ENCODE assay signal across 11 cellular contexts in genomic region chr14:105018414-105018813, GRCh38. TPM values are rescaled to one million over a fixed set of nuclear protein-coding genes. Genes with fewer than 3 reads are reported as not detected.
DNase-seq lines count a peak whose midpoint lies in the region; ATAC-seq, FAIRE-seq and TF ChIP-seq lines count a peak whose summit lies in the region.
"Had no signal": no experiment of that assay in that cellular context is flagged by ENCODE, and none has a peak within 500 bp of the region (broad histone marks: within the 10 kb centered on the region; RNA-seq: fewer than 3 reads in every experiment).

No MANE protein-coding gene starts in this region.

- CTCF ChIA-PET in CD4-positive, alpha-beta memory T cell (lab: Charles Lee; ENCODE audit: partially characterized antibody): interaction anchor here (0.9 to 6.6 kb wide), 3 partner anchors 16 to 72 kb away, joined by 3 to 46 read pairs (median 3); no protein-coding TSS in a partner anchor
- CTCF ChIA-PET in activated CD4-positive, alpha-beta memory T cell treated with anti-CD3 and anti-CD28 coated beads, Interleukin-2, amount 10 ng/mL, durations not matched to agents 7 days and 5 days (lab: Charles Lee): interaction anchor here (2.5 to 6.2 kb wide), 2 partner anchors 27 to 43 kb away, joined by 9 to 59 read pairs; no protein-coding TSS in a partner anchor

- no peak overlapping the region for H2BK5ac ChIP-seq in mesendoderm (ENCODE audit: low read length)

- no peak for ATAC-seq in HG03196 (IDR thresholded peaks at IDR 0.05; ENCODE audit: unreplicated experiment)
- no peak for ATAC-seq in GM19463 (IDR thresholded peaks at IDR 0.05; ENCODE audit: unreplicated experiment)

- H3K79me2 ChIP-seq in mesendoderm (ENCODE audit: control insufficient read depth, insufficient read depth, low read length): peaks cover 72% of the 10 kb centered on the region

- H3K9ac ChIP-seq in mesendoderm (ENCODE audit: low read length): peak overlapping the region; percentile 54

- no peak overlapping the region for H2BK120ac ChIP-seq in mesendoderm (ENCODE audit: low read depth, low read length)

- H3K4ac ChIP-seq in mesendoderm (ENCODE audit: low read depth, low read length): no peak overlapping the region

- H3K27ac ChIP-seq in CD4-positive, alpha-beta memory T cell (ENCODE audit: low read depth, low read length): no peak overlapping the region
- H3K27ac ChIP-seq in mesendoderm (ENCODE audit: low read depth, low read length): no peak overlapping the region

- 0 out of 2 replicates have a peak, but pooled peaks have one; percentile 6 for TF ChIP-seq POLR2A in GM12892 (IDR thresholded peaks at IDR 0.05; ENCODE audit: low read depth, low read length)

- peaks cover 25% of the 10 kb centered on the region for H3K79me1 ChIP-seq in mesendoderm (ENCODE audit: low read length)

- H3K9me3 ChIP-seq in CD4-positive, alpha-beta memory T cell (ENCODE audit: control insufficient read depth in 1 of 2, low read length in 2 of 2): no peaks in the 10 kb centered on the region

- intact Hi-C loops in CD4-positive, alpha-beta memory T cell (cut with micrococcal nuclease): no loop called here

- no peak overlapping the region for H3K18ac ChIP-seq in mesendoderm (ENCODE audit: low read length)

- FAIRE-seq in GM12892 (lab: Jason Lieb, UNC): no peak

- peaks cover 78% of the 10 kb centered on the region for H3K4me1 ChIP-seq in CD4-positive, alpha-beta memory T cell (ENCODE audit: insufficient read depth, low read length)
- peaks cover 15% of the 10 kb centered on the region for H3K4me1 ChIP-seq in mesendoderm (ENCODE audit: control insufficient read depth, low read depth, low read length)

- POLR2A ChIA-PET in CD4-positive, alpha-beta memory T cell (lab: Charles Lee; ENCODE audit: partially characterized antibody): interaction anchor here (4.6 to 4.9 kb wide), 2 partner anchors 34 to 45 kb away, joined by 32 to 70 read pairs; partner anchors contain the start of genes CLBA1 and GPR132
- POLR2A ChIA-PET in activated CD4-positive, alpha-beta memory T cell treated with anti-CD3 and anti-CD28 coated beads, Interleukin-2, amount 10 ng/mL, durations not matched to agents 7 days and 5 days (lab: Charles Lee): interaction anchor here (0.7 to 7.6 kb wide), 9 partner anchors 10 to 44 kb away, joined by 3 to 120 read pairs (median 8); partner anchors contain the start of genes CLBA1 and GPR132

- no peak overlapping the region for H3K56ac ChIP-seq in mesendoderm (ENCODE audit: low read length)

- no peak overlapping the region for H4K5ac ChIP-seq in mesendoderm (ENCODE audit: low read length)

- no peak overlapping the region for H2AK5ac ChIP-seq in mesendoderm (ENCODE audit: low read length)

- H3K9me3 Mint-ChIP-seq in CD4-positive, alpha-beta memory T cell: no peaks in the 10 kb centered on the region
- H3K9me3 Mint-ChIP-seq in activated CD4-positive, alpha-beta memory T cell treated with anti-CD3 and anti-CD28 coated beads, Interleukin-2, amount 10 ng/mL, durations not matched to agents 7 days and 5 days: no peaks in the 10 kb centered on the region

- H3K27me3 Mint-ChIP-seq in CD4-positive, alpha-beta memory T cell: peaks cover 0 to 1% of the 10 kb centered on the region in 2 donors
- no peaks in the 10 kb centered on the region for H3K27me3 Mint-ChIP-seq in activated CD4-positive, alpha-beta memory T cell treated with anti-CD3 and anti-CD28 coated beads, Interleukin-2, amount 10 ng/mL, durations not matched to agents 7 days and 5 days

- no peak overlapping the region for H3K23ac ChIP-seq in mesendoderm (ENCODE audit: low read length)

- no peaks in the 10 kb centered on the region for H3K36me3 ChIP-seq in CD4-positive, alpha-beta memory T cell (ENCODE audit: insufficient read depth, low read length)
- H3K36me3 ChIP-seq in mesendoderm (ENCODE audit: control insufficient read depth, insufficient read depth, low read length): peaks cover 3% of the 10 kb centered on the region

- no peak overlapping the region for H2BK15ac ChIP-seq in mesendoderm (replicated peaks; ENCODE audit: low read depth)

- H3K4me3 Mint-ChIP-seq in CD4-positive, alpha-beta memory T cell: peak overlapping the region in 7 of 8 donors; percentile 92 to 98 (median 93)
- peak overlapping the region; percentile 96 for H3K4me3 Mint-ChIP-seq in activated CD4-positive, alpha-beta memory T cell treated with anti-CD3 and anti-CD28 coated beads, Interleukin-2, amount 10 ng/mL, durations not matched to agents 7 days and 5 days

- peaks cover 4 to 6% of the 10 kb centered on the region in 2 donors for H3K36me3 Mint-ChIP-seq in CD4-positive, alpha-beta memory T cell
- peaks cover 71% of the 10 kb centered on the region for H3K36me3 Mint-ChIP-seq in activated CD4-positive, alpha-beta memory T cell treated with anti-CD3 and anti-CD28 coated beads, Interleukin-2, amount 10 ng/mL, durations not matched to agents 7 days and 5 days (ENCODE audit: low read depth)

- WGBS in mesendoderm (ENCODE audit: extremely low coverage, insufficient coverage, low lambda C conversion rate): no CpG with 5 or more reads among the region's 4 CpGs

- peaks cover 50 to 87% (median 67%) of the 10 kb centered on the region in 4 donors for H3K4me1 Mint-ChIP-seq in CD4-positive, alpha-beta memory T cell
- H3K4me1 Mint-ChIP-seq in activated CD4-positive, alpha-beta memory T cell treated with anti-CD3 and anti-CD28 coated beads, Interleukin-2, amount 10 ng/mL, durations not matched to agents 7 days and 5 days: peaks cover 81% of the 10 kb centered on the region

- no peak overlapping the region for H4K8ac ChIP-seq in mesendoderm (ENCODE audit: low read depth, low read length)

- no peak overlapping the region for H3K4me2 ChIP-seq in mesendoderm (ENCODE audit: low read length)

- no peaks in the 10 kb centered on the region for H3K27me3 ChIP-seq in CD4-positive, alpha-beta memory T cell (ENCODE audit: insufficient read depth, low read length)
- no peaks in the 10 kb centered on the region for H3K27me3 ChIP-seq in mesendoderm (ENCODE audit: insufficient read depth, low read length, poor library complexity)

- peak overlapping the region in 6 of 7 donors; percentile 13 to 97 (median 80) for H3K27ac Mint-ChIP-seq in CD4-positive, alpha-beta memory T cell
- peak overlapping the region; percentile 94 for H3K27ac Mint-ChIP-seq in activated CD4-positive, alpha-beta memory T cell treated with anti-CD3 and anti-CD28 coated beads, Interleukin-2, amount 10 ng/mL, durations not matched to agents 7 days and 5 days

- no peak for DNase-seq in CD4-positive, alpha-beta memory T cell
- DNase-seq in GM12892 (ENCODE audit: insufficient read length) (no peak), mesendoderm (no peak), iPS-NIHi11 (ENCODE audit: low spot score) (no peak)
- no peak for DNase-seq in activated CD4-positive, alpha-beta memory T cell treated with anti-CD3 and anti-CD28 coated beads, Interleukin-2, amount 10 ng/mL, durations not matched to agents 7 days and 5 days
- DNase-seq: islet precursor cell, NCI-H187, T1000 had no signal

- H3K4me3 ChIP-seq in CD4-positive, alpha-beta memory T cell (ENCODE audit: low read length in 2 of 2): no peak overlapping the region
- H3K4me3 ChIP-seq in mesendoderm (ENCODE audit: low read length): no peak overlapping the region

RNA-seq across cellular contexts. Expression of gene CDCA4, which starts 2.5 kb away (rescaled TPM):
- 10 to 100 TPM; 17.1 to 19.0 TPM for total RNA-seq in CD4-positive, alpha-beta memory T cell
- polyA plus RNA-seq in CD4-positive, alpha-beta memory T cell: 10 to 100 TPM; 18.7 to 20.9 TPM
- polyA plus RNA-seq in GM12892 (2012; ENCODE audit: missing spikeins): 35.4 TPM
- 10 to 100 TPM; 57.1 to 57.5 TPM for total RNA-seq in activated CD4-positive, alpha-beta memory T cell treated with anti-CD3 and anti-CD28 coated beads, Interleukin-2, amount 10 ng/mL, durations not matched to agents 7 days and 5 days
- 41.6 TPM for polyA plus RNA-seq in mesendoderm (2013, experiment 1 of 2)
- polyA plus RNA-seq in mesendoderm (2013, experiment 2 of 2): 41.5 TPM

RNA-seq across cellular contexts. Expression of gene CLBA1, which starts 32.8 kb away (rescaled TPM):
- total RNA-seq in CD4-positive, alpha-beta memory T cell: 1 to 10 TPM; 1.3 to 1.6 TPM
- 1 to 10 TPM; 1.2 to 1.3 TPM for polyA plus RNA-seq in CD4-positive, alpha-beta memory T cell
- polyA plus RNA-seq in GM12892 (2012; ENCODE audit: missing spikeins): 2.1 TPM
- total RNA-seq in activated CD4-positive, alpha-beta memory T cell treated with anti-CD3 and anti-CD28 coated beads, Interleukin-2, amount 10 ng/mL, durations not matched to agents 7 days and 5 days: under 1 TPM; 0.38 to 0.68 TPM
- 1.2 TPM for polyA plus RNA-seq in mesendoderm (2013, experiment 1 of 2)
- 1.6 TPM for polyA plus RNA-seq in mesendoderm (2013, experiment 2 of 2)

RNA-seq across cellular contexts. Expression of gene AHNAK2, which starts 40.2 kb away (rescaled TPM):
- under 1 TPM; 0.06 to 0.15 TPM for total RNA-seq in CD4-positive, alpha-beta memory T cell
- polyA plus RNA-seq in CD4-positive, alpha-beta memory T cell: not detected
- not detected for polyA plus RNA-seq in GM12892 (2012; ENCODE audit: missing spikeins)
- total RNA-seq in activated CD4-positive, alpha-beta memory T cell treated with anti-CD3 and anti-CD28 coated beads, Interleukin-2, amount 10 ng/mL, durations not matched to agents 7 days and 5 days: not detected
- 0.17 TPM for polyA plus RNA-seq in mesendoderm (2013, experiment 1 of 2)
- 0.21 TPM for polyA plus RNA-seq in mesendoderm (2013, experiment 2 of 2)

RNA-seq across cellular contexts. Expression of gene GPR132, which starts 46.8 kb away (rescaled TPM):
- 10 to 100 TPM; 47.3 to 49.2 TPM for total RNA-seq in CD4-positive, alpha-beta memory T cell
- polyA plus RNA-seq in CD4-positive, alpha-beta memory T cell: 10 to 100 TPM in 1 of 2 donors, 1 to 10 TPM in 1; 4.9 to 40.0 TPM
- polyA plus RNA-seq in GM12892 (2012; ENCODE audit: missing spikeins): 13.8 TPM
- 10 to 100 TPM; 51.2 to 51.4 TPM for total RNA-seq in activated CD4-positive, alpha-beta memory T cell treated with anti-CD3 and anti-CD28 coated beads, Interleukin-2, amount 10 ng/mL, durations not matched to agents 7 days and 5 days
- polyA plus RNA-seq in mesendoderm (2013, experiment 1 of 2): not detected
- polyA plus RNA-seq in mesendoderm (2013, experiment 2 of 2): not detected
- polyA plus RNA-seq: neural cell had no signal
